8 cellular contexts compared by ENCODE assay signal in genomic region chr3:194333212-194333980, GRCh38. TPM values are rescaled to one million over a fixed set of nuclear protein-coding genes. Genes with fewer than 3 reads are reported as not detected.
DNase-seq lines count a peak whose midpoint lies in the region; ATAC-seq, FAIRE-seq and TF ChIP-seq lines count a peak whose summit lies in the region.

No MANE protein-coding gene starts in this region.

- TF ChIP-seq EP300 in A549 (IDR thresholded peaks at IDR 0.05): no peak

- peaks cover 48% of the 10 kb centered on the region for H3K4me1 Mint-ChIP-seq in mesothelial cell of epicardium

- H3K27ac ChIP-seq in A549: peak overlapping the region; percentile 69 to 93

- no peaks in the 10 kb centered on the region for H3K9me3 ChIP-seq in A549

- FAIRE-seq in A549 (lab: Jason Lieb, UNC) (no peak), GM19239 (lab: Jason Lieb, UNC) (peak; percentile 56)

- H3K4me2 ChIP-seq in A549: peak overlapping the region; percentile 82

- no peak; the same call in 1 of the 2 replicates for TF ChIP-seq POLR2A in A549 (IDR thresholded peaks at IDR 0.05; ENCODE audit: low read length)

- no peaks in the 10 kb centered on the region for H3K9me3 Mint-ChIP-seq in mesothelial cell of epicardium

- H3K4me1 ChIP-seq in A549: peaks cover 25% of the 10 kb centered on the region

- TF ChIP-seq CTCF in A549 (IDR thresholded peaks at IDR 0.05) (peak; percentile 86), mesothelial cell of epicardium (IDR thresholded peaks at IDR 0.05; ENCODE audit: unreplicated experiment) (peak; percentile 100)

- CTCF ChIA-PET in A549 (lab: Yijun Ruan, JAX): interaction anchor here (0.6 to 5.6 kb wide), 28 partner anchors 10 to 568 kb away, joined by 3 to 74 read pairs (median 4); partner anchors contain the start of genes GP5 and LSG1

- POLR2A ChIA-PET in A549 (lab: Yijun Ruan, JAX): interaction anchor here (1.0 to 1.5 kb wide), 3 partner anchors 11 to 250 kb away, joined by 3 to 6 read pairs (median 4); no protein-coding TSS in a partner anchor

- peak; percentile 90 to 95 for TF ChIP-seq RAD21 in A549 (conservative IDR thresholded peaks at IDR 0.05 in 1 of 2, IDR thresholded peaks at IDR 0.05 in 1 of 2)

- H3K27ac Mint-ChIP-seq in mesothelial cell of epicardium: no peak overlapping the region

- H3K4me3 Mint-ChIP-seq in mesothelial cell of epicardium: peak overlapping the region; percentile 66

- H3K4me3 ChIP-seq in A549: peak overlapping the region; percentile 45

- ATAC-seq in A549 (peak; percentile 87 to 97), HG03442 (IDR thresholded peaks at IDR 0.05; ENCODE audit: unreplicated experiment) (peak; percentile 87)

- WGBS in A549 (ENCODE audit: missing lambda C conversion rate): 1% methylated on average over 25 of the region's 69 CpGs

- H3K36me3 Mint-ChIP-seq in mesothelial cell of epicardium: no peaks in the 10 kb centered on the region

- peaks cover 20% of the 10 kb centered on the region for H3K27me3 Mint-ChIP-seq in mesothelial cell of epicardium (ENCODE audit: low read depth)

- DNase-seq in A549 (ENCODE audit: low read depth in 1 of 2, low spot score in 1 of 2): peak; percentile 47 to 82
- DNase-seq in GM19239 (ENCODE audit: insufficient read length, low spot score): peak; percentile 82
- DNase-seq in activated CD4-positive, alpha-beta T cell treated with anti-CD3 and anti-CD28 coated beads for 4 hours: peak; percentile 81 to 91
- DNase-seq in effector CD4-positive, alpha-beta T cell: peak; percentile 82
- peak; percentile 82 to 97 for DNase-seq in mesothelial cell of epicardium (ENCODE audit: low spot score in 2 of 2, unreplicated experiment in 2 of 2)
- peak; percentile 78 to 80 for DNase-seq in stimulated activated CD8-positive, alpha-beta memory T cell treated with anti-CD3 and anti-CD28 coated beads, Interleukin-2, amount 100 ng/mL, for 1 hour (ENCODE audit: low read depth in 2 of 2)
- no peak for DNase-seq in DMS 273 (lab: John Stamatoyannopoulos, UW; ENCODE audit: unreplicated experiment)

TF ChIP-seq in A549, 52 proteins besides CTCF, POLR2A, EP300 and RAD21 (continues in another document):
- no peak for TF ChIP-seq PBX3 (IDR thresholded peaks at IDR 0.05)
- 0 out of 2 replicates have a peak, but pooled peaks have one; percentile 53 for TF ChIP-seq EHF (CRISPR knock-in tag; IDR thresholded peaks at IDR 0.05)
- TF ChIP-seq RFX5 (IDR thresholded peaks at IDR 0.05): no peak
- no peak for TF ChIP-seq BHLHE40 (IDR thresholded peaks at IDR 0.05; ENCODE audit: low read depth, low read length)
- no peak for TF ChIP-seq CHD4 (IDR thresholded peaks at IDR 0.05; ENCODE audit: borderline replicate concordance)
- no peak for TF ChIP-seq ELK1 (IDR thresholded peaks at IDR 0.05; ENCODE audit: low read depth, low read length)
- TF ChIP-seq SMC3 (IDR thresholded peaks at IDR 0.05): peak; percentile 76
- TF ChIP-seq BCL3 (IDR thresholded peaks at IDR 0.05): no peak
- TF ChIP-seq NFE2L2 (conservative IDR thresholded peaks at IDR 0.05; ENCODE audit: low read length): no peak
- peak in 1 of 2 experiments; percentile 60; a peak in 2 of 5 replicates for TF ChIP-seq JUN (IDR thresholded peaks at IDR 0.05)
- TF ChIP-seq FOSB (CRISPR knock-in tag; IDR thresholded peaks at IDR 0.05): no peak
- no peak for TF ChIP-seq MAZ (IDR thresholded peaks at IDR 0.05; ENCODE audit: borderline replicate concordance, low read depth, low read length)
- no peak for TF ChIP-seq HOXA7 (CRISPR knock-in tag; IDR thresholded peaks at IDR 0.05)
- no peak; the same call in 1 of the 2 replicates for TF ChIP-seq RNF2 (IDR thresholded peaks at IDR 0.05; ENCODE audit: borderline replicate concordance, low read depth)
- no peak for TF ChIP-seq TFCP2L1 (CRISPR knock-in tag; IDR thresholded peaks at IDR 0.05)
- no peak for TF ChIP-seq ZFP36 (IDR thresholded peaks at IDR 0.05; ENCODE audit: borderline replicate concordance, partially characterized antibody)
- no peak for TF ChIP-seq ZSCAN20 (CRISPR knock-in tag; IDR thresholded peaks at IDR 0.05)
- TF ChIP-seq NR3C1 (IDR thresholded peaks at IDR 0.05): no peak
- TF ChIP-seq FOSL2 (IDR thresholded peaks at IDR 0.05): no peak
- no peak for TF ChIP-seq FOSL2 (CRISPR knock-in tag; IDR thresholded peaks at IDR 0.05)
- peak; percentile 96 for TF ChIP-seq E2F6 (IDR thresholded peaks at IDR 0.05; ENCODE audit: borderline replicate concordance, low read depth)
- TF ChIP-seq CEBPB (IDR thresholded peaks at IDR 0.05): peak; percentile 60 to 72; a peak in 3 of 4 replicates
- TF ChIP-seq POLR2AphosphoS2 (conservative IDR thresholded peaks at IDR 0.05; ENCODE audit: low read length): no peak
- TF ChIP-seq HMGXB4 (CRISPR knock-in tag; IDR thresholded peaks at IDR 0.05; ENCODE audit: borderline replicate concordance): no peak
- TF ChIP-seq CHD2 (IDR thresholded peaks at IDR 0.05; ENCODE audit: low read length, partially characterized antibody): no peak
- 0 out of 2 replicates have a peak, but pooled peaks have one; percentile 43 for TF ChIP-seq KDM5A (IDR thresholded peaks at IDR 0.05)
- no peak for TF ChIP-seq TP53 (CRISPR knock-in tag; IDR thresholded peaks at IDR 0.05)
- TF ChIP-seq HDAC2 (IDR thresholded peaks at IDR 0.05): no peak

RNA-seq across cellular contexts. Expression of gene CPN2, which starts 17.7 kb away (rescaled TPM):
- polyA plus RNA-seq in A549 (2011; rRNA removed) (not detected in 2 replicates), A549 (2017; fragmentation: RNase III; extraction: RNeasy Plus Mini Kit Qiagen cat#74134 plus additional on column Dnase treatment) (not detected in 3 replicates)
- polyA plus RNA-seq in A549 (2012; cell fraction: cytosol; rRNA removed): 0.03 TPM in 1 of 2 replicates, not detected in the other
- not detected in 2 replicates for polyA plus RNA-seq in A549 (2012; cell fraction: nucleus; rRNA removed)
- polyA minus RNA-seq in A549 (2011; rRNA and poly(A)+ RNA removed): not detected in 2 replicates
- not detected in 3 replicates for total RNA-seq in mesothelial cell of epicardium

RNA-seq across cellular contexts. Expression of gene LRRC15, which starts 36.1 kb away (rescaled TPM):
- polyA plus RNA-seq in A549 (2011; rRNA removed) (0.05 TPM in 2 replicates), A549 (2017; fragmentation: RNase III; extraction: RNeasy Plus Mini Kit Qiagen cat#74134 plus additional on column Dnase treatment) (0.08 to 0.14 TPM (median 0.13 TPM) in 3 replicates)
- 0.03 and 0.06 TPM in 2 replicates for polyA plus RNA-seq in A549 (2012; cell fraction: cytosol; rRNA removed)
- polyA plus RNA-seq in A549 (2012; cell fraction: nucleus; rRNA removed): 0.05 and 0.10 TPM in 2 replicates
- polyA minus RNA-seq in A549 (2011; rRNA and poly(A)+ RNA removed): not detected in 2 replicates
- 0.05 TPM in 1 of 3 replicates, not detected in the others for total RNA-seq in mesothelial cell of epicardium
